Comparison of ENCODE assay signal across 11 cellular contexts in the genomic region with DNA sequence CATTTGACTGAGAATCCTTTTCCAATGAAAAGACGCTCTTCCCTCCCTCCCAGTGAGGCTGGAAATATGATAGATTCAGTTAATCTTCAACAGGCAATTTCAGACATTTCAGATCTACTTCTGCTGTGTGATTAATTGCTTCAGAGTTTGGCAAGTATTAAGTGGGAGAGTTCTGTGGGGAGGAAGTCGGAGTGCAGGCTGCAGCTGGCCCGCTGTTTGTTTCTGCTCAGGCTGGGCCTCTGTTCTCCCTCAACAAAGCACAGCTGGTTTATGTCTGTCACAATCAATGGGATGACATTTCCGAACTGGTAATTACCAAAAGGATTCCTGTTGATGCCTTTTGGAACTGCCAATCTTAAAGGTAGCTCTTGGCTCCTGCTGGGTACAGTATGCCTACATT.
DNase-seq lines count a peak whose midpoint lies in the region; ATAC-seq, FAIRE-seq and TF ChIP-seq lines count a peak whose summit lies in the region.
"Had no signal": no experiment of that assay in that cellular context is flagged by ENCODE, and none has a peak within 500 bp of the region (broad histone marks: within the 10 kb centered on the region; RNA-seq: fewer than 3 reads in every experiment).

No MANE protein-coding gene starts in this region.

- intact Hi-C loops in gastrocnemius medialis (cut with DNase I; ENCODE audit: low total_unique reads), result loop anchor here (1.0 to 2.0 kb wide), 2 partner anchors 22 to 679 kb away; no protein-coding TSS in a partner anchor

- DNase-seq in NCI-H1105 (lab: John Stamatoyannopoulos, UW) (peak; percentile 21), bronchial epithelial cell (ENCODE audit: low read depth) (peak; percentile 79), right atrium auricular region (ENCODE audit: low spot score) (no peak), gastrocnemius medialis (peak; percentile 58 to 77), KG1 (lab: John Stamatoyannopoulos, UW) (no peak), NCI-H446 (lab: John Stamatoyannopoulos, UW) (no peak)
- DNase-seq in activated naive CD4-positive, alpha-beta T cell treated with anti-CD3 and anti-CD28 coated beads, Interleukin-2, amount 50 U/mL, for 16 hours, result no peak
- DNase-seq: activated CD8-positive, alpha-beta memory T cell treated with anti-CD3 and anti-CD28 coated beads, Interleukin-2, amount 50 U/mL, for 48 hours; DND-41; NCI-H2029 had no signal

- TF ChIP-seq POLR2A in gastrocnemius medialis (IDR thresholded peaks at IDR 0.05), result no peak

- peaks cover 12% of the 10 kb centered on the region for H3K27me3 Mint-ChIP-seq in activated T-helper 17 cell treated with anti-CD3 and anti-CD28 coated beads, Interleukin-2, amount 50 U/mL, for 72 hours

- H3K4me3 ChIP-seq in bronchial epithelial cell (ENCODE audit: low read depth, low read length) (no peak overlapping the region), right atrium auricular region (no peak overlapping the region), gastrocnemius medialis (no peak overlapping the region)

- no peak for FAIRE-seq in bronchial epithelial cell (lab: Jason Lieb, UNC)

- H3K27ac ChIP-seq in right atrium auricular region (peak overlapping the region; percentile 43 to 57), gastrocnemius medialis (peak overlapping the region; percentile 74 to 90 (median 83))

- H3K4me1 Mint-ChIP-seq in activated T-helper 17 cell treated with anti-CD3 and anti-CD28 coated beads, Interleukin-2, amount 50 U/mL, for 72 hours, result no peaks in the 10 kb centered on the region

- H3K36me3 Mint-ChIP-seq in activated T-helper 17 cell treated with anti-CD3 and anti-CD28 coated beads, Interleukin-2, amount 50 U/mL, for 72 hours (ENCODE audit: low read depth), result no peaks in the 10 kb centered on the region

- no peak overlapping the region for H3K4me3 Mint-ChIP-seq in activated T-helper 17 cell treated with anti-CD3 and anti-CD28 coated beads, Interleukin-2, amount 50 U/mL, for 72 hours

- in situ Hi-C loops in gastrocnemius medialis (cut with MboI; ENCODE audit: low sequenced_read_pairs in 4 of 4), result no loop called here

- H3K36me3 ChIP-seq in bronchial epithelial cell (ENCODE audit: control insufficient read depth, insufficient read depth, low read length) (no peaks in the 10 kb centered on the region), right atrium auricular region (no peaks in the 10 kb centered on the region), gastrocnemius medialis (no peaks in the 10 kb centered on the region)

- H3K9me3 ChIP-seq in right atrium auricular region, result no peaks in the 10 kb centered on the region
- no peaks in the 10 kb centered on the region for H3K9me3 ChIP-seq in gastrocnemius medialis

- H3K4me1 ChIP-seq in right atrium auricular region (peaks cover 0 to 16% of the 10 kb centered on the region in 2 donors), gastrocnemius medialis (peaks cover 49 to 51% of the 10 kb centered on the region in 2 donors)

- TF ChIP-seq CTCF in bronchial epithelial cell (IDR thresholded peaks at IDR 0.05; ENCODE audit: insufficient read depth, low read length, severe bottlenecking) (no peak), right atrium auricular region (IDR thresholded peaks at IDR 0.05) (no peak), gastrocnemius medialis (IDR thresholded peaks at IDR 0.05 in 4 of 5, conservative IDR thresholded peaks at IDR 0.05 in 1 of 5) (no peak)

- H3K27ac Mint-ChIP-seq in activated T-helper 17 cell treated with anti-CD3 and anti-CD28 coated beads, Interleukin-2, amount 50 U/mL, for 72 hours, result no peak overlapping the region

- no peaks in the 10 kb centered on the region for H3K9me3 Mint-ChIP-seq in activated T-helper 17 cell treated with anti-CD3 and anti-CD28 coated beads, Interleukin-2, amount 50 U/mL, for 72 hours

- H3K27me3 ChIP-seq in bronchial epithelial cell (ENCODE audit: control insufficient read depth, insufficient read depth, low read length) (no peaks in the 10 kb centered on the region), right atrium auricular region (no peaks in the 10 kb centered on the region), gastrocnemius medialis (no peaks in the 10 kb centered on the region)

- ATAC-seq in gastrocnemius medialis, result peak; percentile 91 to 94
- ATAC-seq in activated T-helper 17 cell treated with anti-CD3 and anti-CD28 coated beads, Interleukin-2, amount 50 U/mL, for 72 hours (replicated peaks), result no peak

Comparison
In these comparisons a context has a peak if more than half of its experiments do, and no peak if none do; other contexts are left out.
1. DNase-seq: peak in NCI-H1105 (single experiment), bronchial epithelial cell (single experiment) and gastrocnemius medialis (2 of 2); none in right atrium auricular region (single experiment), KG1 (single experiment), NCI-H446 (0 of 2) and activated naive CD4-positive, alpha-beta T cell treated with anti-CD3 and anti-CD28 coated beads, Interleukin-2, amount 50 U/mL, for 16 hours (single experiment).